Comparison of ENCODE assay signal across 12 cellular contexts in genomic region chr7:143884276-143884977, GRCh38. TPM values are rescaled to one million over a fixed set of nuclear protein-coding genes. Genes with fewer than 3 reads are reported as not detected.
A peak's percentile ranks its signal among the peaks of the same experiment; 100 is the strongest.
DNase-seq lines count a peak whose midpoint lies in the region; ATAC-seq and TF ChIP-seq lines count a peak whose summit lies in the region.
"Had no signal": no experiment of that assay in that cellular context is flagged by ENCODE, and none has a peak within 500 bp of the region (broad histone marks: within the 10 kb centered on the region; RNA-seq: fewer than 3 reads in every experiment).

No MANE protein-coding gene starts in this region.

- peaks cover 50% of the 10 kb centered on the region for H3K79me2 ChIP-seq in neural cell (replicated peaks; ENCODE audit: insufficient read depth, low read length)

- H3K27ac Mint-ChIP-seq in stimulated activated naive CD8-positive, alpha-beta T cell treated with anti-CD3 and anti-CD28 coated beads, Interleukin-15, Interleukin-2, amounts not matched to agents 100 ng/mL and 50 ng/mL, for 24 hours = no peak overlapping the region
- no peak overlapping the region for H3K27ac Mint-ChIP-seq in endothelial cell (ENCODE audit: unreplicated experiment)
- no peak overlapping the region for H3K27ac Mint-ChIP-seq in effector memory CD8-positive, alpha-beta T cell
- H3K27ac Mint-ChIP-seq: activated CD4-positive, alpha-beta memory T cell treated with anti-CD3 and anti-CD28 coated beads for 36 hours; CD4-positive, alpha-beta memory T cell had no signal

- H3K27me3 Mint-ChIP-seq in stimulated activated naive CD8-positive, alpha-beta T cell treated with anti-CD3 and anti-CD28 coated beads, Interleukin-15, Interleukin-2, amounts not matched to agents 100 ng/mL and 50 ng/mL, for 24 hours = peaks cover 54% of the 10 kb centered on the region
- peaks cover 2% of the 10 kb centered on the region for H3K27me3 Mint-ChIP-seq in endothelial cell (ENCODE audit: unreplicated experiment)
- H3K27me3 Mint-ChIP-seq in effector memory CD8-positive, alpha-beta T cell = peaks cover 21 to 44% of the 10 kb centered on the region in 2 donors

- peaks cover 27% of the 10 kb centered on the region for H3K4me1 Mint-ChIP-seq in stimulated activated naive CD8-positive, alpha-beta T cell treated with anti-CD3 and anti-CD28 coated beads, Interleukin-15, Interleukin-2, amounts not matched to agents 100 ng/mL and 50 ng/mL, for 24 hours (ENCODE audit: low read depth)
- H3K4me1 Mint-ChIP-seq in endothelial cell (ENCODE audit: unreplicated experiment) = peaks cover 24% of the 10 kb centered on the region
- peaks cover 8 to 9% of the 10 kb centered on the region in 2 donors for H3K4me1 Mint-ChIP-seq in effector memory CD8-positive, alpha-beta T cell (ENCODE audit: low read depth in 2 of 2)

- no peak for DNase-seq in stimulated activated naive CD8-positive, alpha-beta T cell treated with anti-CD3 and anti-CD28 coated beads, Interleukin-15, Interleukin-2, amounts not matched to agents 100 U/mL and 50 U/mL, for 24 hours
- no peak for DNase-seq in endothelial cell (ENCODE audit: low spot score)
- no peak for DNase-seq in activated CD4-positive, CD25-positive, alpha-beta regulatory T cell (lab: John Stamatoyannopoulos, UW)
- DNase-seq in NCI-H446 treated with DMSO at 0.1 percent for 48 hours (lab: John Stamatoyannopoulos, UW) = no peak
- no peak for DNase-seq in ACHN
- no peak for DNase-seq in effector memory CD8-positive, alpha-beta T cell

- no peaks in the 10 kb centered on the region for H3K27me3 ChIP-seq in neural cell (ENCODE audit: insufficient read depth, low read depth, low read length)

- H3K36me3 ChIP-seq in neural cell (ENCODE audit: insufficient read depth, low read length) = no peaks in the 10 kb centered on the region

- peak overlapping the region; percentile 86 for H3K4me2 ChIP-seq in neural cell (ENCODE audit: low read length)

- ATAC-seq in stimulated activated naive CD8-positive, alpha-beta T cell treated with anti-CD3 and anti-CD28 coated beads, Interleukin-15, Interleukin-2, amounts not matched to agents 100 U/mL and 50 U/mL, for 24 hours = no peak
- no peak for ATAC-seq in effector memory CD8-positive, alpha-beta T cell (replicated peaks)

- H3K4me3 ChIP-seq in neural cell (ENCODE audit: low read length) = peak overlapping the region; percentile 88

- peaks cover 15% of the 10 kb centered on the region for H3K36me3 Mint-ChIP-seq in stimulated activated naive CD8-positive, alpha-beta T cell treated with anti-CD3 and anti-CD28 coated beads, Interleukin-15, Interleukin-2, amounts not matched to agents 100 ng/mL and 50 ng/mL, for 24 hours (ENCODE audit: low read depth)
- peaks cover 7% of the 10 kb centered on the region for H3K36me3 Mint-ChIP-seq in endothelial cell (ENCODE audit: low read depth, unreplicated experiment)
- peaks cover 3% of the 10 kb centered on the region for H3K36me3 Mint-ChIP-seq in effector memory CD8-positive, alpha-beta T cell (ENCODE audit: insufficient read depth)

- in situ Hi-C loops in ACHN (cut with HindIII; ENCODE audit: low pct_ligation_motif_present, low pct_unique_long_range_greater_than_20kb, low sequenced_read_pairs) = no loop called here

- peak overlapping the region; percentile 89 for H2AFZ ChIP-seq in neural cell (ENCODE audit: low read depth, low read length)

- no peaks in the 10 kb centered on the region for H4K20me1 ChIP-seq in neural cell (ENCODE audit: insufficient read depth)

- H3K27ac ChIP-seq in neural cell (ENCODE audit: low read length) = peak overlapping the region; percentile 98
- H3K27ac ChIP-seq: epithelial cell of prostate had no signal

- peaks cover 8% of the 10 kb centered on the region for H3F3A ChIP-seq in neural cell (ENCODE audit: insufficient read depth, low read length, poor library complexity, severe bottlenecking)

- TF ChIP-seq EP300 in neural cell (conservative IDR thresholded peaks at IDR 0.05; ENCODE audit: poor library complexity, severe bottlenecking) = no peak

- no peak for TF ChIP-seq RAD21 in neural cell (conservative IDR thresholded peaks at IDR 0.05)

- TF ChIP-seq CTCF in endothelial cell (IDR thresholded peaks at IDR 0.05; ENCODE audit: unreplicated experiment) (no peak), neural cell (IDR thresholded peaks at IDR 0.05; ENCODE audit: poor library complexity, severe bottlenecking) (no peak)

- H3K4me3 Mint-ChIP-seq in stimulated activated naive CD8-positive, alpha-beta T cell treated with anti-CD3 and anti-CD28 coated beads, Interleukin-15, Interleukin-2, amounts not matched to agents 100 ng/mL and 50 ng/mL, for 24 hours = peak overlapping the region; percentile 41
- H3K4me3 Mint-ChIP-seq in endothelial cell (ENCODE audit: unreplicated experiment) = peak overlapping the region; percentile 90
- no peak overlapping the region for H3K4me3 Mint-ChIP-seq in effector memory CD8-positive, alpha-beta T cell
- H3K4me3 Mint-ChIP-seq: activated CD4-positive, alpha-beta memory T cell treated with anti-CD3 and anti-CD28 coated beads for 36 hours had no signal

- H3K9me3 ChIP-seq in neural cell (ENCODE audit: low read length) = no peaks in the 10 kb centered on the region

- peaks cover 7% of the 10 kb centered on the region for H3K9me3 Mint-ChIP-seq in stimulated activated naive CD8-positive, alpha-beta T cell treated with anti-CD3 and anti-CD28 coated beads, Interleukin-15, Interleukin-2, amounts not matched to agents 100 ng/mL and 50 ng/mL, for 24 hours
- no peaks in the 10 kb centered on the region for H3K9me3 Mint-ChIP-seq in endothelial cell (ENCODE audit: unreplicated experiment)
- H3K9me3 Mint-ChIP-seq in effector memory CD8-positive, alpha-beta T cell = no peaks in the 10 kb centered on the region

- peak overlapping the region; percentile 94 for H3K9ac ChIP-seq in neural cell (ENCODE audit: low read length)

- H3K9me2 ChIP-seq in neural cell (ENCODE audit: insufficient read depth, low read length) = no peaks in the 10 kb centered on the region

TF ChIP-seq in neural cell, 6 proteins besides CTCF, POLR2A, EP300 and RAD21:
- no peak for TF ChIP-seq MXI1 (conservative IDR thresholded peaks at IDR 0.05; ENCODE audit: poor library complexity, severe bottlenecking)
- TF ChIP-seq TAF1 (IDR thresholded peaks at IDR 0.05; ENCODE audit: low read depth) = no peak
- no peak for TF ChIP-seq EZH2 (IDR thresholded peaks at IDR 0.05; ENCODE audit: borderline replicate concordance, insufficient read depth, low read length, poor library complexity, severe bottlenecking)
- no peak for TF ChIP-seq SMC3 (conservative IDR thresholded peaks at IDR 0.05; ENCODE audit: poor library complexity)
- no peak for TF ChIP-seq POLR2AphosphoS5 (IDR thresholded peaks at IDR 0.05)
- TF ChIP-seq REST (IDR thresholded peaks at IDR 0.05; ENCODE audit: borderline replicate concordance) = no peak

RNA-seq across cellular contexts. Expression of gene TCAF1, which starts 17.5 kb away (rescaled TPM):
- 79.7 TPM for total RNA-seq in endothelial cell (ENCODE audit: unreplicated experiment)
- polyA plus RNA-seq in neural cell = 172 and 182 TPM in 2 replicates
- 316 and 346 TPM in 2 replicates for polyA minus RNA-seq in neural cell

RNA-seq across cellular contexts. Expression of gene OR2F2, which starts 50.6 kb away (rescaled TPM):
- not detected for total RNA-seq in endothelial cell (ENCODE audit: unreplicated experiment)
- not detected in 2 replicates for polyA plus RNA-seq in neural cell
- polyA minus RNA-seq in neural cell = not detected in 2 replicates
- total RNA-seq: activated CD4-positive, alpha-beta memory T cell treated with anti-CD3 and anti-CD28 coated beads for 36 hours; CD4-positive, alpha-beta memory T cell; omental fat pad had no signal
- polyA plus RNA-seq: CD4-positive, alpha-beta memory T cell had no signal

Comparison
In these comparisons a context has a peak if more than half of its experiments do, and no peak if none do; other contexts are left out.
1. H3K4me3 Mint-ChIP-seq: peak in stimulated activated naive CD8-positive, alpha-beta T cell treated with anti-CD3 and anti-CD28 coated beads, Interleukin-15, Interleukin-2, amounts not matched to agents 100 ng/mL and 50 ng/mL, for 24 hours (single experiment) and endothelial cell (single experiment); none in effector memory CD8-positive, alpha-beta T cell (0 of 2).